Comparison of ENCODE assay signal across 20 cellular contexts in the genomic region with DNA sequence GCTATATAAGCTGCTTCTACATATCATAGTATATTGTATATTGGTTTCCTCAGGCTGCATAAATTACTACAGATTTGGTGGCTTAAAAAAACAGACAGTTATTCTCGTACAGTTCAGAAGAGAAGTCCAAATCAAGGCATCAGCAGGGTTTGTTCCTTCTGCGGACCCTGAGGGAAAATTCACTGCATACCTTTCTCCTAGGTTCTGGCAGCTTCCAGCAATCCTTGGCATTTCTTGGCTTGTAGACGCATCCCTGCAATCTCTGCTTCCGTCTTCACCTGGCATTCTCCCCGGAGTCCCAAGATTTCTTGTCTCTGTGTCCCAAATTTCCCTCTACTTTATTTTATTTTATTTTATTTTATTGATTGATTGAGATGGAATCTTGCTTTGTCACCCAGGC.
A peak's percentile ranks its signal among the peaks of the same experiment; 100 is the strongest.
DNase-seq lines count a peak whose midpoint lies in the region; ATAC-seq, FAIRE-seq and TF ChIP-seq lines count a peak whose summit lies in the region.
"Had no signal": no experiment of that assay in that cellular context is flagged by ENCODE, and none has a peak within 500 bp of the region (broad histone marks: within the 10 kb centered on the region; RNA-seq: fewer than 3 reads in every experiment).

No MANE protein-coding gene starts in this region.

- BruUV-seq in Panc1 (replicated peaks; lab: Mats Ljungman, UMichigan): no TSS peak

- H3K4me1 ChIP-seq in Panc1 (ENCODE audit: control insufficient read depth, insufficient read depth, low read length): peaks cover 28% of the 10 kb centered on the region
- H3K4me1 ChIP-seq in mesendoderm (ENCODE audit: control insufficient read depth, low read depth, low read length): no peaks in the 10 kb centered on the region

- H3K27me3 ChIP-seq in Panc1 (ENCODE audit: control insufficient read depth, insufficient read depth, low read length): no peaks in the 10 kb centered on the region
- no peaks in the 10 kb centered on the region for H3K27me3 ChIP-seq in bronchial epithelial cell (ENCODE audit: control insufficient read depth, insufficient read depth, low read length)
- H3K27me3 ChIP-seq in mesendoderm (ENCODE audit: insufficient read depth, low read length, poor library complexity): no peaks in the 10 kb centered on the region

- no peak overlapping the region for H3K56ac ChIP-seq in mesendoderm (ENCODE audit: low read length)

- H3K9ac ChIP-seq in mesendoderm (ENCODE audit: low read length): no peak overlapping the region

- WGBS in mesendoderm (ENCODE audit: extremely low coverage, insufficient coverage, low lambda C conversion rate): no CpG with 5 or more reads among the region's 5 CpGs

- no peak overlapping the region for H3K4ac ChIP-seq in mesendoderm (ENCODE audit: low read depth, low read length)

- H3K18ac ChIP-seq in mesendoderm (ENCODE audit: low read length): no peak overlapping the region

- POLR2A ChIA-PET in Panc1 (lab: Charles Lee): no interaction called here

- H3K27ac ChIP-seq in Panc1 (ENCODE audit: low read length) (peak overlapping the region; percentile 68; the same call in 1 of the 2 replicates), mesendoderm (ENCODE audit: low read depth, low read length) (no peak overlapping the region)
- H3K27ac ChIP-seq: 22Rv1, C4-2B had no signal

- no peak overlapping the region for H3K23ac ChIP-seq in mesendoderm (ENCODE audit: low read length)

- no peak overlapping the region for H2BK120ac ChIP-seq in mesendoderm (ENCODE audit: low read depth, low read length)

- H3K36me3 ChIP-seq in Panc1 (ENCODE audit: control insufficient read depth, insufficient read depth, low read length): no peaks in the 10 kb centered on the region
- no peaks in the 10 kb centered on the region for H3K36me3 ChIP-seq in bronchial epithelial cell (ENCODE audit: control insufficient read depth, insufficient read depth, low read length)
- H3K36me3 ChIP-seq in mesendoderm (ENCODE audit: control insufficient read depth, insufficient read depth, low read length): no peaks in the 10 kb centered on the region

- H2BK15ac ChIP-seq in mesendoderm (replicated peaks; ENCODE audit: low read depth): no peak overlapping the region

- no peak for FAIRE-seq in bronchial epithelial cell (lab: Jason Lieb, UNC)
- FAIRE-seq: GM12892 had no signal

- H2BK5ac ChIP-seq in mesendoderm (ENCODE audit: low read length): no peak overlapping the region

- TF ChIP-seq CTCF in Panc1 (IDR thresholded peaks at IDR 0.05) (no peak), bronchial epithelial cell (IDR thresholded peaks at IDR 0.05; ENCODE audit: insufficient read depth, low read length, severe bottlenecking) (no peak)

- H3K9me3 ChIP-seq in Panc1 (ENCODE audit: control insufficient read depth, insufficient read depth, low read depth, low read length): no peaks in the 10 kb centered on the region; the same call in 1 of the 2 replicates

- no peaks in the 10 kb centered on the region for H3K79me2 ChIP-seq in mesendoderm (ENCODE audit: control insufficient read depth, insufficient read depth, low read length)

- DNase-seq in 8988T: peak; percentile 66
- DNase-seq in Panc1 (ENCODE audit: low read depth, low spot score): no peak
- peak; percentile 7 for DNase-seq in bronchial epithelial cell (ENCODE audit: low read depth)
- peak; percentile 80 for DNase-seq in mesendoderm
- no peak for DNase-seq in ACHN
- no peak for DNase-seq in KG1 (lab: John Stamatoyannopoulos, UW)
- DNase-seq: COR-L47, DMS153, Karpas-422, NCI-H1417, NCI-H1930, NCI-H2171 treated with DMSO at 0.1 percent for 48 hours, NCI-H510A, NCI-H82 had no signal

- CTCF ChIA-PET in Panc1 (lab: Charles Lee): no interaction called here

- H3K4me3 ChIP-seq in Panc1 (ENCODE audit: low read depth in 2 of 2, low read length in 2 of 2): no peak overlapping the region
- H3K4me3 ChIP-seq in bronchial epithelial cell (ENCODE audit: low read depth, low read length): no peak overlapping the region
- no peak overlapping the region for H3K4me3 ChIP-seq in mesendoderm (ENCODE audit: low read length)
- H3K4me3 ChIP-seq: GM23338 had no signal

- no peaks in the 10 kb centered on the region for H3K79me1 ChIP-seq in mesendoderm (ENCODE audit: low read length)

- no peak overlapping the region for H2AK5ac ChIP-seq in mesendoderm (ENCODE audit: low read length)

- no peak overlapping the region for H4K8ac ChIP-seq in mesendoderm (ENCODE audit: low read depth, low read length)

- intact Hi-C loops in Panc1 (cut with micrococcal nuclease; ENCODE audit: unreplicated experiment): loop anchor here (5.0 kb wide), 1 partner anchor 529 kb away; a partner anchor contains a TSS

- no peak overlapping the region for H4K5ac ChIP-seq in mesendoderm (ENCODE audit: low read length)

- ATAC-seq in Panc1 (no peak), HG02981 (IDR thresholded peaks at IDR 0.05; ENCODE audit: unreplicated experiment) (no peak), esophagus mucosa (no peak)
- ATAC-seq: GM23338 had no signal

- in situ Hi-C loops in Panc1 (cut with HindIII; ENCODE audit: low pct_unique_long_range_greater_than_20kb, low sequenced_read_pairs) (no loop called here), ACHN (cut with HindIII; ENCODE audit: low pct_ligation_motif_present, low pct_unique_long_range_greater_than_20kb, low sequenced_read_pairs) (no loop called here)

- H3K4me2 ChIP-seq in mesendoderm (ENCODE audit: low read length): no peak overlapping the region
- H3K4me2 ChIP-seq: GM23338 had no signal

Comparison
In these comparisons a context has a peak if more than half of its experiments do, and no peak if none do; other contexts are left out.
1. DNase-seq: peak in 8988T (single experiment), bronchial epithelial cell (single experiment) and mesendoderm (single experiment); none in Panc1 (single experiment), ACHN (single experiment) and KG1 (single experiment).